12 cellular contexts compared by ENCODE assay signal in genomic region chr16:88957887-88958577, GRCh38. TPM values are rescaled to one million over a fixed set of nuclear protein-coding genes. Genes with fewer than 3 reads are reported as not detected.
DNase-seq lines count a peak whose midpoint lies in the region; ATAC-seq and TF ChIP-seq lines count a peak whose summit lies in the region.
"Had no signal": no experiment of that assay in that cellular context is flagged by ENCODE, and none has a peak within 500 bp of the region (broad histone marks: within the 10 kb centered on the region; RNA-seq: fewer than 3 reads in every experiment).

No MANE protein-coding gene starts in this region.

- H3K4me1 ChIP-seq in neutrophil (ENCODE audit: control insufficient read depth in 1 of 2, insufficient read depth in 1 of 2, low read depth in 1 of 2, low read length in 1 of 2), result peaks cover 36 to 41% of the 10 kb centered on the region in 2 experiments
- H3K4me1 ChIP-seq in suprapubic skin, result peaks cover 5% of the 10 kb centered on the region

- no peak for TF ChIP-seq EP300 in suprapubic skin (IDR thresholded peaks at IDR 0.05)

- ATAC-seq in GM18907 (IDR thresholded peaks at IDR 0.05; ENCODE audit: unreplicated experiment), result no peak

- intact Hi-C loops in lower leg skin (cut with DNase I; ENCODE audit: low total_unique reads), result no loop called here

- H3K27ac ChIP-seq in coronary artery, result no peak overlapping the region
- H3K27ac ChIP-seq in neutrophil, result peak overlapping the region; percentile 78
- H3K27ac ChIP-seq in suprapubic skin, result no peak overlapping the region

- TF ChIP-seq CTCF in coronary artery (IDR thresholded peaks at IDR 0.05) (no peak), neutrophil (IDR thresholded peaks at IDR 0.05) (no peak), foreskin fibroblast (IDR thresholded peaks at IDR 0.05; ENCODE audit: low read depth, low read length) (no peak), suprapubic skin (IDR thresholded peaks at IDR 0.05) (no peak), lower leg skin (IDR thresholded peaks at IDR 0.05) (no peak)

- DNase-seq in SIG-M5 treated with dmso at 0.1 percent for 504 hours (lab: John Stamatoyannopoulos, UW; ENCODE audit: unreplicated experiment) (peak; percentile 81), coronary artery (ENCODE audit: low spot score) (no peak), foreskin fibroblast (no peak), suprapubic skin (ENCODE audit: low spot score in 2 of 2) (no peak), lower leg skin (ENCODE audit: low spot score in 2 of 2) (no peak)
- DNase-seq: NCI-H2081 treated with DMSO at 0.1 percent for 48 hours, nephron progenitor cell had no signal

- H3K27me3 ChIP-seq in neutrophil (no peaks in the 10 kb centered on the region), suprapubic skin (peaks cover 30% of the 10 kb centered on the region)

- H3K36me3 ChIP-seq in neutrophil (no peaks in the 10 kb centered on the region), suprapubic skin (no peaks in the 10 kb centered on the region)

- peak overlapping the region; percentile 78 to 81 (median 79) for H3K27ac Mint-ChIP-seq in IgD-negative memory B cell
- H3K27ac Mint-ChIP-seq: nephron progenitor cell, type B pancreatic cell had no signal

- TF ChIP-seq POLR2A in suprapubic skin (IDR thresholded peaks at IDR 0.05) (no peak), lower leg skin (IDR thresholded peaks at IDR 0.05) (no peak)

- H3K9me3 ChIP-seq in neutrophil (no peaks in the 10 kb centered on the region), suprapubic skin (no peaks in the 10 kb centered on the region)

- H3K4me1 Mint-ChIP-seq in IgD-negative memory B cell, result peaks cover 16 to 28% (median 21%) of the 10 kb centered on the region in 3 donors
- H3K4me1 Mint-ChIP-seq: nephron progenitor cell had no signal

- WGBS in suprapubic skin, result 84% methylated on average over 25 of the region's 25 CpGs
- 73 to 79% methylated on average over 25 of the region's 25 CpGs for WGBS in lower leg skin, 2 donors

- H3K4me3 ChIP-seq in coronary artery (peak overlapping the region; percentile 21), neutrophil (ENCODE audit: low read depth in 1 of 2, low read length in 1 of 2) (peak overlapping the region; percentile 60 to 65), foreskin fibroblast (ENCODE audit: low read depth in 1 of 2, low read length in 2 of 2) (no peak overlapping the region), suprapubic skin (no peak overlapping the region), lower leg skin (ENCODE audit: low read depth, poor library complexity, severe bottlenecking) (no peak overlapping the region)

- H3K27me3 Mint-ChIP-seq in IgD-negative memory B cell, result no peaks in the 10 kb centered on the region

- peak overlapping the region in 3 of 4 donors; percentile 27 to 89 (median 85) for H3K4me3 Mint-ChIP-seq in IgD-negative memory B cell
- H3K4me3 Mint-ChIP-seq: nephron progenitor cell, type B pancreatic cell had no signal

- peaks cover 11% of the 10 kb centered on the region for H3K36me3 Mint-ChIP-seq in IgD-negative memory B cell
- H3K36me3 Mint-ChIP-seq: type B pancreatic cell had no signal

- H3K9me3 Mint-ChIP-seq in IgD-negative memory B cell, result no peaks in the 10 kb centered on the region
- H3K9me3 Mint-ChIP-seq: type B pancreatic cell had no signal

RNA-seq across cellular contexts. Expression of gene CBFA2T3, which starts 19.0 kb away (rescaled TPM):
- 38.8 TPM for polyA plus RNA-seq in IgD-negative memory B cell
- total RNA-seq in suprapubic skin (1 to 10 TPM; 1.5 to 6.6 (median 2.9) TPM), lower leg skin (1 to 10 TPM in 3 of 4 donors, under 1 TPM in 1; 0.93 to 4.4 (median 2.9) TPM)
- total RNA-seq: RPMI7951 had no signal

Comparison
In these comparisons a context has a peak if more than half of its experiments do, and no peak if none do; other contexts are left out.
1. H3K4me3 ChIP-seq: peak in coronary artery (single experiment) and neutrophil (2 of 2); none in foreskin fibroblast (0 of 2), suprapubic skin (single experiment) and lower leg skin (single experiment).